ENCODE assay signal across 2 cellular contexts in the genomic region with DNA sequence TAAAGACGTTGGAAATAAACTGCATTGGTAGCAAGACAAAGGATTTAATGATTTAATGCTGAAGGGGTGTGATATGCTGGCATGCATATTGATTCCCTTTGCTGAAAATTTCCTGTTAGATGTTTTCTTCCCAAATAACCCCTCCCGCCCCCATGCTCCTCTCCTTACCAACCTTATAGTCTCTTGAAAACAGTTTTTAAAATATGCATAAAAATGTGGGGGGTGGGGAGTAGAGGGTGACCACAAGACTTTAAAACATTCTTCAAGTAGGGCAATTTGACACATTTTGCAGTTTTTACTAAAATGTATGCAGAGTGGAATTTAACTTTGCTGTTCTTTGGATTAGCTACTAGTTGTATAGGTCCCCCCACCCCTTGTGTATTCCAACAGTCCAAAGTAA.
TF ChIP-seq lines count a peak whose summit lies in the region.

No MANE protein-coding gene starts in this region.

TF ChIP-seq in liver, 16 proteins besides CTCF, POLR2A, EP300 and RAD21:
- TF ChIP-seq EGR1 (IDR thresholded peaks at IDR 0.05; ENCODE audit: low read depth in 2 of 2), result no peak

TF ChIP-seq in HepG2, 621 proteins besides CTCF, POLR2A, EP300 and RAD21:
- no peak for TF ChIP-seq MED8 (CRISPR knock-in tag; IDR thresholded peaks at IDR 0.05; ENCODE audit: insufficient replicate concordance)
- TF ChIP-seq ZNF737 (CRISPR knock-in tag; IDR thresholded peaks at IDR 0.05; ENCODE audit: borderline replicate concordance), result no peak
- no peak for TF ChIP-seq PRDM15 (CRISPR knock-in tag; IDR thresholded peaks at IDR 0.05)
- TF ChIP-seq GRHL1 (CRISPR knock-in tag; conservative IDR thresholded peaks at IDR 0.05), result no peak
- TF ChIP-seq ATF7-NPFF (CRISPR knock-in tag; IDR thresholded peaks at IDR 0.05; ENCODE audit: low read depth), result no peak
- TF ChIP-seq E2F1 (CRISPR knock-in tag; IDR thresholded peaks at IDR 0.05), result no peak
- TF ChIP-seq GPBP1L1 (CRISPR knock-in tag; IDR thresholded peaks at IDR 0.05), result no peak
- TF ChIP-seq, protein P1, sequence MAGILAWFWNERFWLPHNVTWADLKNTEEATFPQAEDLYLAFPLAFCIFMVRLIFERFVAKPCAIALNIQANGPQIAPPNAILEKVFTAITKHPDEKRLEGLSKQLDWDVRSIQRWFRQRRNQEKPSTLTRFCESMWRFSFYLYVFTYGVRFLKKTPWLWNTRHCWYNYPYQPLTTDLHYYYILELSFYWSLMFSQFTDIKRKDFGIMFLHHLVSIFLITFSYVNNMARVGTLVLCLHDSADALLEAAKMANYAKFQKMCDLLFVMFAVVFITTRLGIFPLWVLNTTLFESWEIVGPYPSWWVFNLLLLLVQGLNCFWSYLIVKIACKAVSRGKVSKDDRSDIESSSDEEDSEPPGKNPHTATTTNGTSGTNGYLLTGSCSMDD (CRISPR knock-in tag; IDR thresholded peaks at IDR 0.05), result no peak
- TF ChIP-seq, protein P2, sequence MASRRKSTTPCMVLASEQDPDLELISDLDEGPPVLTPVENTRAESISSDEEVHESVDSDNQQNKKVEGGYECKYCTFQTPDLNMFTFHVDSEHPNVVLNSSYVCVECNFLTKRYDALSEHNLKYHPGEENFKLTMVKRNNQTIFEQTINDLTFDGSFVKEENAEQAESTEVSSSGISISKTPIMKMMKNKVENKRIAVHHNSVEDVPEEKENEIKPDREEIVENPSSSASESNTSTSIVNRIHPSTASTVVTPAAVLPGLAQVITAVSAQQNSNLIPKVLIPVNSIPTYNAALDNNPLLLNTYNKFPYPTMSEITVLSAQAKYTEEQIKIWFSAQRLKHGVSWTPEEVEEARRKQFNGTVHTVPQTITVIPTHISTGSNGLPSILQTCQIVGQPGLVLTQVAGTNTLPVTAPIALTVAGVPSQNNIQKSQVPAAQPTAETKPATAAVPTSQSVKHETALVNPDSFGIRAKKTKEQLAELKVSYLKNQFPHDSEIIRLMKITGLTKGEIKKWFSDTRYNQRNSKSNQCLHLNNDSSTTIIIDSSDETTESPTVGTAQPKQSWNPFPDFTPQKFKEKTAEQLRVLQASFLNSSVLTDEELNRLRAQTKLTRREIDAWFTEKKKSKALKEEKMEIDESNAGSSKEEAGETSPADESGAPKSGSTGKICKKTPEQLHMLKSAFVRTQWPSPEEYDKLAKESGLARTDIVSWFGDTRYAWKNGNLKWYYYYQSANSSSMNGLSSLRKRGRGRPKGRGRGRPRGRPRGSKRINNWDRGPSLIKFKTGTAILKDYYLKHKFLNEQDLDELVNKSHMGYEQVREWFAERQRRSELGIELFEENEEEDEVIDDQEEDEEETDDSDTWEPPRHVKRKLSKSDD (CRISPR knock-in tag; IDR thresholded peaks at IDR 0.05; ENCODE audit: low read depth), result no peak
- TF ChIP-seq ZBTB26 (CRISPR knock-in tag; IDR thresholded peaks at IDR 0.05; ENCODE audit: borderline replicate concordance), result no peak
- TF ChIP-seq SNAPC4 (CRISPR knock-in tag; IDR thresholded peaks at IDR 0.05), result no peak
